Comparison of ENCODE assay signal across 8 cellular contexts in the genomic region with DNA sequence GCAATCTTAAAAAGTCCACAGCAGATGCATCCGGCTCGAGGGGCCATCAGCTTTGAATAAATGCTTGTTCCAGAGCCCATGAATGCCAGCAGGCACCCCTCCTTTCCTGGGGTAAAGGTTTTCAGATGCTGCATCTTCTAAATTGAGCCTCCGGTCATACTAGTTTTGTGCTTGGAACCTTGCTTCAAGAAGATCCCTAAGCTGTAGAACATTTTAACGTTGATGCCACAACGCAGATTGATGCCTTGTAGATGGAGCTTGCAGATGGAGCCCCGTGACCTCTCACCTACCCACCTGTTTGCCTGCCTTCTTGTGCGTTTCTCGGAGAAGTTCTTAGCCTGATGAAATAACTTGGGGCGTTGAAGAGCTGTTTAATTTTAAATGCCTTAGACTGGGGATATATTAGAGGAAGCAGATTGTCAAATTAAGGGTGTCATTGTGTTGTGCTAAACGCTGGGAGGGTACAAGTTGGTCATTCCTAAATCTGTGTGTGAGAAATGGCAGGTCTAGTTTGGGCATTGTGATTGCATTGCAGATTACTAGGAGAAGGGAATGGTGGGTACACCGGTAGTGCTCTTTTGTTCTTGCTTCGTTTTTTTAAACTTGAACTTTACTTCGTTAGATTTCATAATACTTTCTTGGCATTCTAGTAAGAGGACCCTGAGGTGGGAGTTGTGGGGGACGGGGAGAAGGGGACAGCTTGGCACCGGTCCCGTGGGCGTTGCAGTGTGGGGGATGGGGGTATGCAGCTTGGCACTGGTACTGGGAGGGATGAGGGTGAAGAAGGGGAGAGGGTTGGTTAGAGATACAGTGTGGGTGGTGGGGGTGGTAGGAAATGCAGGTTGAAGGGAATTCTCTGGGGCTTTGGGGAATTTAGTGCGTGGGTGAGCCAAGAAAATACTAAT. TPM values are rescaled to one million over a fixed set of nuclear protein-coding genes. Genes with fewer than 3 reads are reported as not detected.
DNase-seq lines count a peak whose midpoint lies in the region; ATAC-seq and TF ChIP-seq lines count a peak whose summit lies in the region.

No MANE protein-coding gene starts in this region.

- TF ChIP-seq CTCF in AG09309 (IDR thresholded peaks at IDR 0.05; ENCODE audit: control insufficient read depth, insufficient read depth, low read depth, low read length, missing control alignments) (no peak), fibroblast of the aortic adventitia (IDR thresholded peaks at IDR 0.05; ENCODE audit: insufficient read depth, low read length) (no peak), osteocyte (IDR thresholded peaks at IDR 0.05) (no peak)

- peaks cover 80% of the 10 kb centered on the region for H3K36me3 Mint-ChIP-seq in activated T-cell treated with anti-CD3 and anti-CD28 coated beads, Interleukin-2, amount 50 U/mL, for 24 hours (ENCODE audit: low read depth)
- H3K36me3 Mint-ChIP-seq in osteocyte (ENCODE audit: unreplicated experiment) = peaks cover 49% of the 10 kb centered on the region

- H3K4me3 Mint-ChIP-seq in activated T-cell treated with anti-CD3 and anti-CD28 coated beads, Interleukin-2, amount 50 U/mL, for 24 hours = peak overlapping the region; percentile 100
- H3K4me3 Mint-ChIP-seq in osteocyte (ENCODE audit: unreplicated experiment) = peak overlapping the region; percentile 98

- no peak for ATAC-seq in HG02852 (IDR thresholded peaks at IDR 0.05; ENCODE audit: unreplicated experiment)

- peak overlapping the region; percentile 100 for H3K27ac Mint-ChIP-seq in activated T-cell treated with anti-CD3 and anti-CD28 coated beads, Interleukin-2, amount 50 U/mL, for 24 hours
- H3K27ac Mint-ChIP-seq in osteocyte (ENCODE audit: unreplicated experiment) = peak overlapping the region; percentile 99

- H3K4me3 ChIP-seq in AG09309 (ENCODE audit: control insufficient read depth, low read depth, low read length) (peak overlapping the region; percentile 70), fibroblast of the aortic adventitia (ENCODE audit: low read depth, low read length) (peak overlapping the region; percentile 81)
- H3K4me3 ChIP-seq in Jurkat, Clone E6-1 (ENCODE audit: low read length) = peak overlapping the region; percentile 78

- H3K4me1 Mint-ChIP-seq in activated T-cell treated with anti-CD3 and anti-CD28 coated beads, Interleukin-2, amount 50 U/mL, for 24 hours (ENCODE audit: low read depth) = peaks cover 58% of the 10 kb centered on the region
- H3K4me1 Mint-ChIP-seq in osteocyte (ENCODE audit: unreplicated experiment) = peaks cover 80% of the 10 kb centered on the region

- H3K9me3 Mint-ChIP-seq in activated T-cell treated with anti-CD3 and anti-CD28 coated beads, Interleukin-2, amount 50 U/mL, for 24 hours = no peaks in the 10 kb centered on the region
- H3K9me3 Mint-ChIP-seq in osteocyte (ENCODE audit: unreplicated experiment) = no peaks in the 10 kb centered on the region

- DNase-seq in AG09309 (ENCODE audit: low read depth) = peak; percentile 23
- no peak for DNase-seq in Jurkat, Clone E6-1 (ENCODE audit: low read depth, low spot score)
- DNase-seq in activated T-cell treated with anti-CD3 and anti-CD28 coated beads, Interleukin-2, amount 50 U/mL, for 24 hours = peak; percentile 80
- peak; percentile 82 for DNase-seq in fibroblast of the aortic adventitia (ENCODE audit: low read depth)
- peak; percentile 84 for DNase-seq in osteocyte (ENCODE audit: extremely low spot score, unreplicated experiment)
- DNase-seq in SKM-1 treated with dmso at 0.1 percent for 144 hours (lab: John Stamatoyannopoulos, UW; ENCODE audit: unreplicated experiment) = no peak
- no peak for DNase-seq in NCI-H446 (lab: John Stamatoyannopoulos, UW)

- peaks cover 2% of the 10 kb centered on the region for H3K27me3 Mint-ChIP-seq in activated T-cell treated with anti-CD3 and anti-CD28 coated beads, Interleukin-2, amount 50 U/mL, for 24 hours
- no peaks in the 10 kb centered on the region for H3K27me3 Mint-ChIP-seq in osteocyte (ENCODE audit: unreplicated experiment)

RNA-seq across cellular contexts. Expression of a gene that starts 1.9 kb away (rescaled TPM):
- polyA plus RNA-seq in Jurkat, Clone E6-1 (2012; ENCODE audit: insufficient read depth, insufficient read length) = 25.7 TPM
- 527 and 883 TPM in 2 replicates for total RNA-seq in fibroblast of the aortic adventitia (ENCODE audit: low replicate concordance)
- 300 and 534 TPM in 2 replicates for total RNA-seq in osteocyte

RNA-seq across cellular contexts. Expression of a gene that starts 38.0 kb away (rescaled TPM):
- polyA plus RNA-seq in Jurkat, Clone E6-1 (2012; ENCODE audit: insufficient read depth, insufficient read length) = 13.4 TPM
- total RNA-seq in fibroblast of the aortic adventitia (ENCODE audit: low replicate concordance) (42.7 and 172 TPM in 2 replicates), osteocyte (62.8 and 65.8 TPM in 2 replicates)

RNA-seq across cellular contexts. Expression of a gene that starts 42.0 kb away (rescaled TPM):
- polyA plus RNA-seq in Jurkat, Clone E6-1 (2012; ENCODE audit: insufficient read depth, insufficient read length) = 10.5 TPM
- total RNA-seq in fibroblast of the aortic adventitia (ENCODE audit: low replicate concordance) = 0.41 and 5.8 TPM in 2 replicates
- total RNA-seq in osteocyte = 9.9 and 10.8 TPM in 2 replicates

Comparison
In these comparisons a context has a peak if more than half of its experiments do, and no peak if none do; other contexts are left out.
1. DNase-seq: peak in AG09309 (single experiment), activated T-cell treated with anti-CD3 and anti-CD28 coated beads, Interleukin-2, amount 50 U/mL, for 24 hours (single experiment), fibroblast of the aortic adventitia (single experiment) and osteocyte (single experiment); none in Jurkat, Clone E6-1 (single experiment), SKM-1 treated with dmso at 0.1 percent for 144 hours (single experiment) and NCI-H446 (0 of 2).
2. Peak in every context shown above with its lines, with median percentiles within 50 percentile points of each other: H3K4me3 ChIP-seq.